In the genomic region with DNA sequence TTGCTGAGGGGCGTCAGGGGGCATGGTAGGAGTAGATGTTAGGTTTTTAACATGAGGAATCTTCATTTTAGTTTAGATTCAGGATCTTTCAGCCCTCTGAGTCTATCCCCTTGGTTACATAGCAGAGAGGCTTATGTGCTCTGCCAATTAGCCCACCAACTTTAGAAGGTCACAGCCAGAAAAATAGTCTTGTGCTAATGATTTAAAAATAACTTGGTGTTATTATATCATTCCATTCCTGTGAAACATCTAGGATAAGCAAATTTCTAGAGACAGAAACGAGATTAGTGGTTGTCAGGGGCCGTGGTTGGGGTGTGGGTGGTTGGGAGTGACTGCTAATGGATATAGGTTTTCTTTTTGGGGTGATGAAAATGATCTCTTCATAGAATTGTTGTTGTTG, we compare ENCODE assay signal across 1 cellular context.
TF ChIP-seq lines count a peak whose summit lies in the region.

No MANE protein-coding gene starts in this region.

TF ChIP-seq in IMR-90, 13 proteins besides CTCF, POLR2A, EP300 and RAD21:
- TF ChIP-seq NFE2L2 (IDR thresholded peaks at IDR 0.05; ENCODE audit: low read depth, low read length) (no peak), CHD1 (IDR thresholded peaks at IDR 0.05; ENCODE audit: low read depth, low read length) (no peak), MAZ (IDR thresholded peaks at IDR 0.05; ENCODE audit: borderline replicate concordance, low read depth, low read length) (no peak), RCOR1 (IDR thresholded peaks at IDR 0.05; ENCODE audit: insufficient replicate concordance, low read length) (no peak), MAFK (IDR thresholded peaks at IDR 0.05; ENCODE audit: low read depth, low read length) (no peak), MXI1 (IDR thresholded peaks at IDR 0.05; ENCODE audit: borderline replicate concordance, low read depth, low read length) (no peak), FOS (IDR thresholded peaks at IDR 0.05; ENCODE audit: low read depth, low read length) (no peak), ELK1 (IDR thresholded peaks at IDR 0.05; ENCODE audit: borderline replicate concordance, low read depth, low read length) (no peak), SMC3 (IDR thresholded peaks at IDR 0.05; ENCODE audit: low read depth, low read length) (no peak), CEBPB (IDR thresholded peaks at IDR 0.05; ENCODE audit: low read depth, low read length) (no peak), RFX5 (IDR thresholded peaks at IDR 0.05; ENCODE audit: low read depth, low read length) (no peak), USF2 (IDR thresholded peaks at IDR 0.05; ENCODE audit: low read depth, low read length) (no peak), BHLHE40 (IDR thresholded peaks at IDR 0.05; ENCODE audit: low read depth, low read length) (no peak)
